ENCODE assay signal across 23 cellular contexts in the genomic region with DNA sequence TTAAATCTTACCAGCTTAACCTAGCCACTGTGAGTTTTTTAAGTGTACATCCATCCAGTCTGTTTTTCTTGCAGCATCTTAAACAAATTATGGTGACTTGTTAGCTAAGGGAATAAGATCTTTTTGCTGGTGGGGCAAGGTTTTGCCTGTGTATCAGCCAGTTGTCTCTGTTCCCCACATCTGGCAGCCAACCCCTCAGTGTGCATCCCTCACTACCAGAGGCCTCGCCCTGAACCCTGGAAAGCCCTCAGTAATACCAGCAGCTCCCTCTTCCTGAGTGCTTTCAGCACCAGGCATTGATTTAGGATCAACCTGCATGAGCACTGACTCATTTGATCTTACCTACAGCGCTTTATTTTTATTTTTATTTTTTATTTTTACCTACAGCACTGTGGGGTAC. TPM values are rescaled to one million over a fixed set of nuclear protein-coding genes. Genes with fewer than 3 reads are reported as not detected.
"Had no signal": no experiment of that assay in that cellular context is flagged by ENCODE, and none has a peak within 500 bp of the region (broad histone marks: within the 10 kb centered on the region; RNA-seq: fewer than 3 reads in every experiment).

No MANE protein-coding gene starts in this region.

- H3K27ac ChIP-seq: dorsolateral prefrontal cortex, neural progenitor cell, prostate gland, tibial artery had no signal

- H2AFZ ChIP-seq: neural progenitor cell had no signal

- H3K36me3 Mint-ChIP-seq: naive thymus-derived CD4-positive, alpha-beta T cell; neural progenitor cell; stimulated activated effector memory CD8-positive, alpha-beta T cell treated with anti-CD3 and anti-CD28 coated beads, Interleukin-12 subunit alpha, Interleukin-12 subunit beta, amount 100 ng/mL, for 72 hours had no signal

- DNase-seq: dorsolateral prefrontal cortex; effector CD4-positive, alpha-beta T cell; foreskin melanocyte; kidney; mesendoderm; midbrain; naive thymus-derived CD4-positive, alpha-beta T cell; nucleus accumbens; right cardiac atrium; sigmoid colon; stimulated activated CD4-positive, alpha-beta T cell treated with anti-CD3 and anti-CD28 coated beads, Interleukin-2, amount 100 ng/mL, for 24 hours; stimulated activated CD4-positive, alpha-beta T cell treated with anti-CD3 and anti-CD28 coated beads, Interleukin-4, amount 100 ng/mL, for 24 hours; stimulated activated naive CD4-positive, alpha-beta T cell treated with Interleukin-2 at 50 U/mL for 16 hours; stomach; testis; tibial artery had no signal

- H3K4me1 ChIP-seq: prostate gland had no signal

- H3K9me3 ChIP-seq: prostate gland, sigmoid colon, stomach, testis, tibial artery had no signal

- H3K9ac ChIP-seq: neural progenitor cell had no signal

- H3K27me3 ChIP-seq: neural progenitor cell, sigmoid colon, testis, tibial artery had no signal

- H3K9me3 Mint-ChIP-seq: naive thymus-derived CD4-positive, alpha-beta T cell; nephron; neural progenitor cell; stimulated activated effector memory CD8-positive, alpha-beta T cell treated with anti-CD3 and anti-CD28 coated beads, Interleukin-12 subunit alpha, Interleukin-12 subunit beta, amount 100 ng/mL, for 72 hours had no signal

- H3K4me1 Mint-ChIP-seq: stimulated activated effector memory CD8-positive, alpha-beta T cell treated with anti-CD3 and anti-CD28 coated beads, Interleukin-12 subunit alpha, Interleukin-12 subunit beta, amount 100 ng/mL, for 72 hours had no signal

- ATAC-seq: left lobe of liver; naive thymus-derived CD4-positive, alpha-beta T cell; right cardiac atrium; stimulated activated effector memory CD8-positive, alpha-beta T cell treated with anti-CD3 and anti-CD28 coated beads, Interleukin-12 subunit alpha, Interleukin-12 subunit beta, amount 100 ng/mL, for 72 hours had no signal

- H3K27ac Mint-ChIP-seq: nephron; neural progenitor cell; stimulated activated effector memory CD8-positive, alpha-beta T cell treated with anti-CD3 and anti-CD28 coated beads, Interleukin-12 subunit alpha, Interleukin-12 subunit beta, amount 100 ng/mL, for 72 hours had no signal

- H3K36me3 ChIP-seq: neural progenitor cell, prostate gland, sigmoid colon, stomach, tibial artery had no signal

- H3K4me2 ChIP-seq: neural progenitor cell had no signal

- H3K4me3 Mint-ChIP-seq: naive thymus-derived CD4-positive, alpha-beta T cell; nephron; neural progenitor cell; stimulated activated effector memory CD8-positive, alpha-beta T cell treated with anti-CD3 and anti-CD28 coated beads, Interleukin-12 subunit alpha, Interleukin-12 subunit beta, amount 100 ng/mL, for 72 hours had no signal

- H3K4me3 ChIP-seq: dorsolateral prefrontal cortex, neural progenitor cell, prostate gland, sigmoid colon, stomach, testis, tibial artery had no signal

RNA-seq across cellular contexts. Expression of gene IL16, which starts 10.8 kb away (rescaled TPM):
- total RNA-seq: osteocyte had no signal

RNA-seq across cellular contexts. Expression of gene CFAP161, which starts 51.8 kb away (rescaled TPM):
- total RNA-seq: naive thymus-derived CD4-positive, alpha-beta T cell; osteocyte had no signal
- polyA plus RNA-seq: liver; naive thymus-derived CD4-positive, alpha-beta T cell; sigmoid colon had no signal
